In the genomic region with DNA sequence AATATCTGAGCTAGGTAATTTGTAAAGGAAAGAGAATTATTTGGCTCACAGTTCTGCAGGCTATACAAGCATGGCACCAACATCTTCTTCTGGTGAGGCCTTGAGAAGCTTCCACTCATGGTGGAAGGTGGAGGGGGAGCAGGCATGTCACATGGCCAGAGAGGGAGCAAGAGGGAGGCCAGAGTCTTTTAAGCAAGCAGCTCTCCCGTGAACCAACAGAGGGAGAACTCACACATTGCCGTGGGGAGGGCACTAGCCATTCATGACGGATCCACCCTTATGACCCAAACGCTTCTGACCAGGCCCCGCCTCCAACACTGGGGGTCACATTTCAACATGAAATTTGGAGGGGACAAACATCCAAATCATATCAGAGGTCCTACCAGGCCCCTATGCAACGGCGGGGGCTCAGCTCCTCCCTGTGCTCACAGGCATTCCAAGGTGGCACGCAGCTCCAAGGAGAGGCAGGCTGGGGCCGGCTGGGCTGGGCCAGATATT, we compare ENCODE assay signal across 9 cellular contexts. TPM values are rescaled to one million over a fixed set of nuclear protein-coding genes. Genes with fewer than 3 reads are reported as not detected.
DNase-seq lines count a peak whose midpoint lies in the region; ATAC-seq and TF ChIP-seq lines count a peak whose summit lies in the region.
"Had no signal": no experiment of that assay in that cellular context is flagged by ENCODE, and none has a peak within 500 bp of the region (broad histone marks: within the 10 kb centered on the region; RNA-seq: fewer than 3 reads in every experiment).

No MANE protein-coding gene starts in this region.

- H3K4me1 Mint-ChIP-seq in osteocyte (ENCODE audit: unreplicated experiment): peaks cover 14% of the 10 kb centered on the region
- H3K4me1 Mint-ChIP-seq in stimulated activated naive CD8-positive, alpha-beta T cell treated with anti-CD3 and anti-CD28 coated beads, Interleukin-15, amount 100 ng/mL, for 72 hours: peaks cover 23% of the 10 kb centered on the region

- H3K4me3 Mint-ChIP-seq in osteocyte (ENCODE audit: unreplicated experiment): no peak overlapping the region
- no peak overlapping the region for H3K4me3 Mint-ChIP-seq in stimulated activated naive CD8-positive, alpha-beta T cell treated with anti-CD3 and anti-CD28 coated beads, Interleukin-15, amount 100 ng/mL, for 72 hours

- H3K4me3 ChIP-seq in epithelial cell of esophagus (ENCODE audit: low read length): no peak overlapping the region

- no peak for ATAC-seq in GM21717 (IDR thresholded peaks at IDR 0.05; ENCODE audit: unreplicated experiment)
- ATAC-seq in stimulated activated naive CD8-positive, alpha-beta T cell treated with anti-CD3 and anti-CD28 coated beads, Interleukin-15, amount 100 ng/mL, for 72 hours: no peak

- peaks cover 2% of the 10 kb centered on the region for H3K36me3 Mint-ChIP-seq in osteocyte (ENCODE audit: unreplicated experiment)

- H3K27ac Mint-ChIP-seq in osteocyte (ENCODE audit: unreplicated experiment): no peak overlapping the region
- no peak overlapping the region for H3K27ac Mint-ChIP-seq in stimulated activated naive CD8-positive, alpha-beta T cell treated with anti-CD3 and anti-CD28 coated beads, Interleukin-15, amount 100 ng/mL, for 72 hours

- TF ChIP-seq CTCF in GM12872 (IDR thresholded peaks at IDR 0.05; ENCODE audit: insufficient read depth, low read depth, low read length) (0 out of 3 replicates have a peak, but pooled peaks have one; percentile 25), epithelial cell of esophagus (IDR thresholded peaks at IDR 0.05; ENCODE audit: insufficient read depth, low read depth, low read length, missing control alignments) (peak; percentile 34), osteocyte (IDR thresholded peaks at IDR 0.05) (peak; percentile 31)

- DNase-seq in NCI-H460 (ENCODE audit: extremely low read depth, low read depth) (peak; percentile 8), epithelial cell of esophagus (ENCODE audit: low read depth) (peak; percentile 34), osteocyte (ENCODE audit: extremely low spot score, unreplicated experiment) (no peak), C1 segment of cervical spinal cord (lab: John Stamatoyannopoulos, UW) (no peak), epidermal melanocyte (ENCODE audit: insufficient read length, low spot score) (no peak)
- DNase-seq in stimulated activated naive CD8-positive, alpha-beta T cell treated with anti-CD3 and anti-CD28 coated beads, Interleukin-15, amount 100 ng/mL, for 72 hours: no peak
- DNase-seq: activated effector memory CD4-positive, alpha-beta T cell treated with Interleukin-2 at 50 U/mL for 16 hours had no signal

- H3K9me3 Mint-ChIP-seq in osteocyte (ENCODE audit: unreplicated experiment): no peaks in the 10 kb centered on the region
- no peaks in the 10 kb centered on the region for H3K9me3 Mint-ChIP-seq in stimulated activated naive CD8-positive, alpha-beta T cell treated with anti-CD3 and anti-CD28 coated beads, Interleukin-15, amount 100 ng/mL, for 72 hours

- peaks cover 67% of the 10 kb centered on the region for H3K27me3 Mint-ChIP-seq in osteocyte (ENCODE audit: unreplicated experiment)
- peaks cover 78% of the 10 kb centered on the region for H3K27me3 Mint-ChIP-seq in stimulated activated naive CD8-positive, alpha-beta T cell treated with anti-CD3 and anti-CD28 coated beads, Interleukin-15, amount 100 ng/mL, for 72 hours

RNA-seq across cellular contexts. Expression of a gene that starts 4.6 kb away (rescaled TPM):
- total RNA-seq in NCI-H460 (2014; rRNA removed; shearing (Covaris generic)): 1.8 and 2.2 TPM in 2 replicates
- polyA plus RNA-seq in NCI-H460 (2014; cell fraction: nucleus; rRNA removed): 1.2 TPM in 1 of 2 replicates, not detected in the other
- 1.1 and 1.2 TPM in 2 replicates for total RNA-seq in osteocyte

Comparison
In these comparisons a context has a peak if more than half of its experiments do, and no peak if none do; other contexts are left out.
1. DNase-seq: peak in NCI-H460 (single experiment) and epithelial cell of esophagus (single experiment); none in osteocyte (single experiment), C1 segment of cervical spinal cord (0 of 14), epidermal melanocyte (single experiment) and stimulated activated naive CD8-positive, alpha-beta T cell treated with anti-CD3 and anti-CD28 coated beads, Interleukin-15, amount 100 ng/mL, for 72 hours (0 of 2).
2. Peak in every context shown above with its lines, with median percentiles within 50 percentile points of each other: CTCF ChIP-seq.